Comparison of ENCODE assay signal across 10 cellular contexts in the genomic region with DNA sequence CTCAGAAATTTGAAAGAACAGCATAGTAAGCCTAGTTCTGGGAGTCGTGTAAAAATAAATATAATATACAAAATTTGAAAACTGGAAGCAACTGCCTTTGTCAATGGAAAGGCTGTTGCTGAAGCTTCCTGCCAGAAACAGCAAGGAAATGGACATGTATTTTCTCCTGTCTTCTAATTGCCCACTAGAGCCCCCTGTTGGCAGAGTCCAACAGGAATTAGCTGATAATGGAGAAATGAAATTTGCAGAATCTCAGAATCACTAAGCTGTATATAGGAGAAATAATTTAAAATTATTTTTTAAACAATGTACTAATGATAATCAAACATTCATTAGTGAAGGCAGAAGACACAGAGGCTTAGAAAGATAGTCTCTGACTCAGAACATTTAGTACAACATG.
DNase-seq lines count a peak whose midpoint lies in the region; ATAC-seq and TF ChIP-seq lines count a peak whose summit lies in the region.
"Had no signal": no experiment of that assay in that cellular context is flagged by ENCODE, and none has a peak within 500 bp of the region (broad histone marks: within the 10 kb centered on the region; RNA-seq: fewer than 3 reads in every experiment).

No MANE protein-coding gene starts in this region.

- H3K4me1 Mint-ChIP-seq in activated CD4-positive, alpha-beta memory T cell treated with anti-CD3 and anti-CD28 coated beads for 36 hours (ENCODE audit: low read depth), result no peaks in the 10 kb centered on the region

- H3K27ac ChIP-seq in cardiac muscle cell (no peak overlapping the region), left ventricle myocardium inferior (replicated peaks) (no peak overlapping the region)

- no peaks in the 10 kb centered on the region for H3K27me3 Mint-ChIP-seq in activated CD4-positive, alpha-beta memory T cell treated with anti-CD3 and anti-CD28 coated beads for 36 hours

- TF ChIP-seq CTCF in cardiac muscle cell (IDR thresholded peaks at IDR 0.05; ENCODE audit: low read depth, low read length) (peak; percentile 55), left ventricle myocardium inferior (IDR thresholded peaks at IDR 0.05; ENCODE audit: borderline replicate concordance) (no peak)

- no peak for ATAC-seq in sciatic nerve

- no peaks in the 10 kb centered on the region for H3K27me3 ChIP-seq in cardiac muscle cell
- H3K27me3 ChIP-seq in left ventricle myocardium inferior (ENCODE audit: low read depth), result no peaks in the 10 kb centered on the region

- intact Hi-C loops in left ventricle myocardium inferior (cut with micrococcal nuclease) (no loop called here), sciatic nerve (cut with DNase I) (no loop called here)
- intact Hi-C loops in activated CD4-positive, alpha-beta memory T cell treated with anti-CD3 and anti-CD28 coated beads for 36 hours (cut with micrococcal nuclease), result no loop called here

- no peak overlapping the region for H3K27ac Mint-ChIP-seq in activated CD4-positive, alpha-beta memory T cell treated with anti-CD3 and anti-CD28 coated beads for 36 hours

- peak; percentile 37 to 42 for DNase-seq in cardiac muscle cell (ENCODE audit: low read depth in 1 of 2, low spot score in 1 of 2)
- no peak for DNase-seq in left ventricle myocardium inferior
- DNase-seq in NCI-H1105 (lab: John Stamatoyannopoulos, UW), result peak; percentile 35
- peak; percentile 26 for DNase-seq in dedifferentiated amniotic fluid mesenchymal stem cell (ENCODE audit: extremely low spot score)
- DNase-seq in mesenteric fat pad (ENCODE audit: low spot score), result no peak
- DNase-seq in activated effector memory CD4-positive, alpha-beta T cell treated with Interleukin-2 at 50 U/mL for 16 hours, result no peak
- DNase-seq in sciatic nerve (ENCODE audit: low spot score), result no peak
- DNase-seq in activated CD4-positive, alpha-beta memory T cell treated with anti-CD3 and anti-CD28 coated beads for 36 hours, result no peak
- DNase-seq: DMS153, NCI-H510A had no signal

- H3K4me3 ChIP-seq in cardiac muscle cell (no peak overlapping the region), left ventricle myocardium inferior (no peak overlapping the region)

- no peak overlapping the region for H3K4me3 Mint-ChIP-seq in activated CD4-positive, alpha-beta memory T cell treated with anti-CD3 and anti-CD28 coated beads for 36 hours

- H3K36me3 ChIP-seq in cardiac muscle cell (no peaks in the 10 kb centered on the region), left ventricle myocardium inferior (no peaks in the 10 kb centered on the region)

- POLR2A ChIA-PET in activated CD4-positive, alpha-beta memory T cell treated with anti-CD3 and anti-CD28 coated beads for 36 hours (lab: Charles Lee), result no interaction called here

- H3K4me1 ChIP-seq in cardiac muscle cell (ENCODE audit: low read depth) (no peaks in the 10 kb centered on the region), left ventricle myocardium inferior (no peaks in the 10 kb centered on the region)

- H3K36me3 Mint-ChIP-seq in activated CD4-positive, alpha-beta memory T cell treated with anti-CD3 and anti-CD28 coated beads for 36 hours, result no peaks in the 10 kb centered on the region

- CTCF ChIA-PET in activated CD4-positive, alpha-beta memory T cell treated with anti-CD3 and anti-CD28 coated beads for 36 hours (lab: Charles Lee), result interaction anchor here (1.2 kb wide), 1 partner anchor 1812 kb away, joined by 4 read pairs; no protein-coding TSS in a partner anchor

- no peaks in the 10 kb centered on the region for H3K9me3 Mint-ChIP-seq in activated CD4-positive, alpha-beta memory T cell treated with anti-CD3 and anti-CD28 coated beads for 36 hours

- no peaks in the 10 kb centered on the region for H3K9me3 ChIP-seq in cardiac muscle cell (ENCODE audit: low read depth)
- H3K9me3 ChIP-seq in left ventricle myocardium inferior (replicated peaks), result no peaks in the 10 kb centered on the region

Comparison
In these comparisons a context has a peak if more than half of its experiments do, and no peak if none do; other contexts are left out.
1. DNase-seq: peak in cardiac muscle cell (2 of 2), NCI-H1105 (single experiment) and dedifferentiated amniotic fluid mesenchymal stem cell (single experiment); none in left ventricle myocardium inferior (single experiment), mesenteric fat pad (single experiment), activated effector memory CD4-positive, alpha-beta T cell treated with Interleukin-2 at 50 U/mL for 16 hours (single experiment), sciatic nerve (single experiment) and activated CD4-positive, alpha-beta memory T cell treated with anti-CD3 and anti-CD28 coated beads for 36 hours (single experiment).